9 cellular contexts compared by ENCODE assay signal in genomic region chr22:35915477-35916013, GRCh38.
A peak's percentile ranks its signal among the peaks of the same experiment; 100 is the strongest.
DNase-seq lines count a peak whose midpoint lies in the region; ATAC-seq and TF ChIP-seq lines count a peak whose summit lies in the region.
"Had no signal": no experiment of that assay in that cellular context is flagged by ENCODE, and none has a peak within 500 bp of the region (broad histone marks: within the 10 kb centered on the region; RNA-seq: fewer than 3 reads in every experiment).

No MANE protein-coding gene starts in this region.

- no peak for TF ChIP-seq CTCF in AG04450 (IDR thresholded peaks at IDR 0.05; ENCODE audit: low read depth, low read length)
- TF ChIP-seq CTCF in omental fat pad (IDR thresholded peaks at IDR 0.05), result no peak

- no peaks in the 10 kb centered on the region for H3K9me3 ChIP-seq in AG04450 (ENCODE audit: control insufficient read depth, insufficient read depth, low read length)
- no peaks in the 10 kb centered on the region for H3K9me3 ChIP-seq in duodenal mucosa (ENCODE audit: control insufficient read depth in 1 of 2, low read length in 2 of 2)
- no peaks in the 10 kb centered on the region for H3K9me3 ChIP-seq in effector memory CD4-positive, alpha-beta T cell (ENCODE audit: control insufficient read depth, low read length)

- POLR2A ChIA-PET in AG04450 (lab: Yijun Ruan, JAX), result interaction anchor here (0.9 kb wide), 1 partner anchor 113 kb away, joined by 3 read pairs; the partner anchor contains the start of gene RBFOX2

- H3K27ac ChIP-seq in AG04450 (ENCODE audit: low read depth, low read length) (peak overlapping the region; percentile 66), duodenal mucosa (ENCODE audit: low read depth, low read length) (no peak overlapping the region)
- no peak overlapping the region for H3K27ac ChIP-seq in effector memory CD4-positive, alpha-beta T cell (ENCODE audit: insufficient read depth, low read length, poor library complexity, severe bottlenecking)

- peak overlapping the region; percentile 21 for H3K4me3 ChIP-seq in AG04450 (ENCODE audit: low read depth, low read length)
- H3K4me3 ChIP-seq in duodenal mucosa (ENCODE audit: low read depth in 1 of 2, low read length in 2 of 2), result peak overlapping the region; percentile 57 to 73
- H3K4me3 ChIP-seq in effector memory CD4-positive, alpha-beta T cell (ENCODE audit: insufficient read depth, low read depth, low read length, poor library complexity, severe bottlenecking), result no peak overlapping the region
- H3K4me3 ChIP-seq: GM12878 had no signal

- no peak overlapping the region for H3K27ac Mint-ChIP-seq in stimulated activated effector memory CD8-positive, alpha-beta T cell treated with anti-CD3 and anti-CD28 coated beads, Interleukin-12 subunit alpha, Interleukin-12 subunit beta, amount 100 ng/mL, for 72 hours

- no peak overlapping the region for H3K4me3 Mint-ChIP-seq in stimulated activated effector memory CD8-positive, alpha-beta T cell treated with anti-CD3 and anti-CD28 coated beads, Interleukin-12 subunit alpha, Interleukin-12 subunit beta, amount 100 ng/mL, for 72 hours

- H3K9me3 Mint-ChIP-seq in stimulated activated effector memory CD8-positive, alpha-beta T cell treated with anti-CD3 and anti-CD28 coated beads, Interleukin-12 subunit alpha, Interleukin-12 subunit beta, amount 100 ng/mL, for 72 hours, result no peaks in the 10 kb centered on the region

- H3K4me1 ChIP-seq in duodenal mucosa (ENCODE audit: control insufficient read depth in 1 of 2, insufficient read depth in 2 of 2, low read length in 2 of 2), result peaks cover 30 to 33% of the 10 kb centered on the region in 2 donors
- H3K4me1 ChIP-seq in effector memory CD4-positive, alpha-beta T cell (ENCODE audit: control insufficient read depth, insufficient read depth, low read length, poor library complexity, severe bottlenecking), result no peaks in the 10 kb centered on the region

- CTCF ChIA-PET in AG04450 (lab: Charles Lee), result interaction anchor here (0.6 to 5.3 kb wide), 4 partner anchors 99 to 1691 kb away, joined by 3 to 38 read pairs (median 4); no protein-coding TSS in a partner anchor

- no peaks in the 10 kb centered on the region for H3K36me3 ChIP-seq in duodenal mucosa (ENCODE audit: control insufficient read depth in 1 of 2, insufficient read depth in 2 of 2, low read length in 2 of 2)
- H3K36me3 ChIP-seq in effector memory CD4-positive, alpha-beta T cell (ENCODE audit: control insufficient read depth, insufficient read depth, low read length), result no peaks in the 10 kb centered on the region

- H3K36me3 Mint-ChIP-seq in stimulated activated effector memory CD8-positive, alpha-beta T cell treated with anti-CD3 and anti-CD28 coated beads, Interleukin-12 subunit alpha, Interleukin-12 subunit beta, amount 100 ng/mL, for 72 hours, result no peaks in the 10 kb centered on the region

- peaks cover 12% of the 10 kb centered on the region for H3K4me1 Mint-ChIP-seq in stimulated activated effector memory CD8-positive, alpha-beta T cell treated with anti-CD3 and anti-CD28 coated beads, Interleukin-12 subunit alpha, Interleukin-12 subunit beta, amount 100 ng/mL, for 72 hours

- ATAC-seq in omental fat pad (ENCODE audit: low FRiP score), result no peak
- no peak for ATAC-seq in stimulated activated effector memory CD8-positive, alpha-beta T cell treated with anti-CD3 and anti-CD28 coated beads, Interleukin-12 subunit alpha, Interleukin-12 subunit beta, amount 100 ng/mL, for 72 hours
- ATAC-seq: GM12878 had no signal

- H3K9ac ChIP-seq in duodenal mucosa (ENCODE audit: low read depth in 1 of 2, low read length in 2 of 2), result peak overlapping the region; percentile 15 to 45

- H3K27me3 ChIP-seq in AG04450 (ENCODE audit: control insufficient read depth, insufficient read depth, low read length), result no peaks in the 10 kb centered on the region
- H3K27me3 ChIP-seq in duodenal mucosa (ENCODE audit: control insufficient read depth in 1 of 2, insufficient read depth in 2 of 2, low read length in 2 of 2), result no peaks in the 10 kb centered on the region
- no peaks in the 10 kb centered on the region for H3K27me3 ChIP-seq in effector memory CD4-positive, alpha-beta T cell (replicated peaks; ENCODE audit: control insufficient read depth, insufficient read depth, low read length, poor library complexity, severe bottlenecking)

- no peak for DNase-seq in AG04450 (ENCODE audit: low read depth, low spot score)
- peak; percentile 64 for DNase-seq in M059J (ENCODE audit: low read depth)
- DNase-seq in myocyte (ENCODE audit: low read depth), result peak; percentile 49
- DNase-seq in omental fat pad (ENCODE audit: low spot score), result no peak
- no peak for DNase-seq in effector memory CD4-positive, alpha-beta T cell
- DNase-seq in NCI-H2227 (lab: John Stamatoyannopoulos, UW; ENCODE audit: unreplicated experiment), result no peak
- no peak for DNase-seq in stimulated activated effector memory CD8-positive, alpha-beta T cell treated with anti-CD3 and anti-CD28 coated beads, Interleukin-12 subunit alpha, Interleukin-12 subunit beta, amount 100 ng/mL, for 72 hours (ENCODE audit: low spot score in 2 of 2)

Comparison
In these comparisons a context has a peak if more than half of its experiments do, and no peak if none do; other contexts are left out.
1. DNase-seq: peak in M059J (single experiment) and myocyte (single experiment); none in AG04450 (single experiment), omental fat pad (single experiment), effector memory CD4-positive, alpha-beta T cell (0 of 3), NCI-H2227 (single experiment) and stimulated activated effector memory CD8-positive, alpha-beta T cell treated with anti-CD3 and anti-CD28 coated beads, Interleukin-12 subunit alpha, Interleukin-12 subunit beta, amount 100 ng/mL, for 72 hours (0 of 2).